8 cellular contexts compared by ENCODE assay signal in genomic region chr4:39528056-39528465, GRCh38. TPM values are rescaled to one million over a fixed set of nuclear protein-coding genes. Genes with fewer than 3 reads are reported as not detected.
DNase-seq lines count a peak whose midpoint lies in the region; ATAC-seq and TF ChIP-seq lines count a peak whose summit lies in the region.

No MANE protein-coding gene starts in this region.

- peak overlapping the region; percentile 90 for H3K9ac ChIP-seq in ES-I3 (ENCODE audit: low read depth, low read length)

- no peaks in the 10 kb centered on the region for H3K9me2 ChIP-seq in OCI-LY7 (ENCODE audit: insufficient read depth, low read length)

- no peaks in the 10 kb centered on the region for H3K27me3 ChIP-seq in upper lobe of right lung

- H3K79me2 ChIP-seq in OCI-LY7 (ENCODE audit: insufficient read depth, low read depth, low read length): peaks cover 12% of the 10 kb centered on the region; the same call in 1 of the 2 replicates

- TF ChIP-seq CTCF in OCI-LY7 (conservative IDR thresholded peaks at IDR 0.05; ENCODE audit: low read length): no peak; the same call in 1 of the 2 replicates
- TF ChIP-seq CTCF in coronary artery (IDR thresholded peaks at IDR 0.05): no peak
- no peak for TF ChIP-seq CTCF in upper lobe of right lung (IDR thresholded peaks at IDR 0.05)

- POLR2A ChIA-PET in OCI-LY7 (lab: Charles Lee): interaction anchor here (0.6 to 1.0 kb wide), 4 partner anchors 19 to 707 kb away, joined by 3 to 4 read pairs (median 3); partner anchors contain the start of gene UBE2K

- intact Hi-C loops in OCI-LY7 (cut with micrococcal nuclease; ENCODE audit: unreplicated experiment): loop anchor here (5.0 to 10.0 kb wide), 3 partner anchors 56 to 777 kb away; partner anchors contain the start of gene SMIM14
- intact Hi-C loops in upper lobe of right lung (cut with DNase I): no loop called here

- peak overlapping the region; percentile 96 for H3K4me2 ChIP-seq in OCI-LY7 (ENCODE audit: low read length)

- peak overlapping the region; percentile 71 for H2AFZ ChIP-seq in OCI-LY7 (ENCODE audit: low read length)

- peak; percentile 42 for ATAC-seq in upper lobe of right lung
- ATAC-seq in GM21526 (IDR thresholded peaks at IDR 0.05; ENCODE audit: low FRiP score, unreplicated experiment): no peak
- no peak for ATAC-seq in GM18520 (IDR thresholded peaks at IDR 0.05; ENCODE audit: unreplicated experiment)

- peaks cover 9% of the 10 kb centered on the region; the same call in 1 of the 2 replicates for H3K36me3 ChIP-seq in ES-I3 (ENCODE audit: insufficient read depth, low read length)
- no peaks in the 10 kb centered on the region for H3K36me3 ChIP-seq in OCI-LY7 (ENCODE audit: insufficient read depth, low read length)
- peaks cover 4% of the 10 kb centered on the region for H3K36me3 ChIP-seq in upper lobe of right lung

- H3K4me1 ChIP-seq in ES-I3 (ENCODE audit: insufficient read depth, low read length) (peaks cover 2% of the 10 kb centered on the region; the same call in 1 of the 2 replicates), OCI-LY7 (ENCODE audit: insufficient read depth, low read length, poor library complexity, severe bottlenecking) (peaks cover 16% of the 10 kb centered on the region), upper lobe of right lung (peaks cover 8% of the 10 kb centered on the region)

- H3K4me3 ChIP-seq in OCI-LY7 (ENCODE audit: low read depth, low read length, poor library complexity, severe bottlenecking) (peak overlapping the region; percentile 80), coronary artery (peak overlapping the region; percentile 92), upper lobe of right lung (peak overlapping the region; percentile 91)

- DNase-seq in OCI-LY7 (ENCODE audit: low spot score) (peak; percentile 4), coronary artery (ENCODE audit: low spot score) (peak; percentile 93), lung microvascular endothelial cell (ENCODE audit: low read depth in 2 of 2) (peak; percentile 51 to 69), upper lobe of right lung (no peak), NCI-H128 (lab: John Stamatoyannopoulos, UW; ENCODE audit: unreplicated experiment) (no peak)

- no peaks in the 10 kb centered on the region for H4K20me1 ChIP-seq in OCI-LY7 (ENCODE audit: insufficient read depth, low read length)

- BruUV-seq in OCI-LY7 (replicated peaks; lab: Mats Ljungman, UMichigan): no TSS peak

- CTCF ChIA-PET in OCI-LY7 (lab: Charles Lee; ENCODE audit: unreplicated experiment): no interaction called here

- H3K27ac ChIP-seq in OCI-LY7 (ENCODE audit: low read depth, low read length, poor library complexity, severe bottlenecking): no peak overlapping the region
- H3K27ac ChIP-seq in coronary artery: peak overlapping the region; percentile 93 to 95
- peak overlapping the region; percentile 97 for H3K27ac ChIP-seq in upper lobe of right lung

- H3K9me3 ChIP-seq in ES-I3 (ENCODE audit: control insufficient read depth, insufficient read depth, low read length) (peaks cover 26% of the 10 kb centered on the region), OCI-LY7 (ENCODE audit: low read length) (no peaks in the 10 kb centered on the region), upper lobe of right lung (no peaks in the 10 kb centered on the region)

RNA-seq across cellular contexts. Expression of gene UGDH, which starts 0.8 kb away (rescaled TPM):
- 8.1 and 9.8 TPM in 2 replicates for total RNA-seq in OCI-LY7 (2014; rRNA removed; shearing (Covaris generic))
- total RNA-seq in OCI-LY7 (2022) (28.6 and 33.6 TPM in 2 replicates), lung microvascular endothelial cell (25.5 and 28.2 TPM in 2 replicates), upper lobe of right lung (55.2 TPM)

Comparison
In these comparisons a context has a peak if more than half of its experiments do, and no peak if none do; other contexts are left out.
1. DNase-seq: peak in OCI-LY7 (single experiment), coronary artery (single experiment) and lung microvascular endothelial cell (2 of 2); none in upper lobe of right lung (single experiment) and NCI-H128 (single experiment).
2. Peak in every context shown above with its lines, with median percentiles within 50 percentile points of each other: H3K4me3 ChIP-seq.